ENCODE assay signal across 8 cellular contexts in the genomic region with DNA sequence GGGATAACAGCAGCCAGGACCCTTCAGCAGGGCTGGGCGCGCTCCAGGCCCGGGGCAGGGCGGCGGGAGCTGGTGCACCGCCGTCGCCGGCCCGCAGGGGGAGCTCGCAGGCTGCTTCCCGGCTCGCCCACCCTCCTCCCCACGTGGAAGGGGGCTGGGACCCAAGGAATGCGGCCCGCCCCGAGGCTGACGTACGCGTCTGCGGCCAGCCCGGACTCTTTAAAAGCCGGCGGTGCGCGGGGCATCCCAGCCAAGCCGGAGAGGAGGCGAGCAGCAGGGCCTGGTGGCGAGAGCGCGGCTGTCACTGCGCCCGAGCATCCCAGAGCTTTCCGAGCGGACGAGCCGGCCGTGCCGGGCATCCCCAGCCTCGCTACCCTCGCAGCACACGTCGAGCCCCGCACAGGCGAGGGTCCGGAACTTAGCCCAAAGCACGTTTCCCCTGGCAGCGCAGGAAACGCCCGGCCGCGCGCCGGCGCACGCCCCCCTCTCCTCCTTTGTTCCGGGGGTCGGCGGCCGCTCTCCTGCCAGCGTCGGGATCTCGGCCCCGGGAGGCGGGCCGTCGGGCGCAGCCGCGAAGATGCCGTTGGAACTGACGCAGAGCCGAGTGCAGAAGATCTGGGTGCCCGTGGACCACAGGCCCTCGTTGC. TPM values are rescaled to one million over a fixed set of nuclear protein-coding genes. Genes with fewer than 3 reads are reported as not detected.
DNase-seq lines count a peak whose midpoint lies in the region; ATAC-seq and TF ChIP-seq lines count a peak whose summit lies in the region.

A gene (plus strand): TSS at position 249 of the 647 bp plus-strand sequence. CDS start 329 bp downstream, at position 578.

- peak within 1 kb of the TSS; percentile 89 for H3K4me3 Mint-ChIP-seq in dendritic cell treated with granulocyte-macrophage colony-stimulating factor and Interleukin-4, amounts not matched to agents 40 ng/mL and 50 ng/mL, for 4 days

- peaks cover 0 to 7% of the 10 kb centered on the region in 2 donors for H3K36me3 ChIP-seq in left lung

- H3K27ac ChIP-seq in AG04450 (ENCODE audit: low read depth, low read length), result peak within 1 kb of the TSS; percentile 90
- H3K27ac ChIP-seq in left lung, result peak within 1 kb of the TSS; percentile 91 to 96

- H3K27me3 Mint-ChIP-seq in dendritic cell treated with granulocyte-macrophage colony-stimulating factor and Interleukin-4, amounts not matched to agents 40 ng/mL and 50 ng/mL, for 4 days, result peaks cover 13% of the 10 kb centered on the region

- H3K9me3 Mint-ChIP-seq in dendritic cell treated with granulocyte-macrophage colony-stimulating factor and Interleukin-4, amounts not matched to agents 40 ng/mL and 50 ng/mL, for 4 days, result no peaks in the 10 kb centered on the region

- H3K4me3 ChIP-seq in AG04450 (ENCODE audit: low read depth, low read length) (peak within 1 kb of the TSS; percentile 80), left lung (peak within 1 kb of the TSS; percentile 66 to 94)

- H3K9me3 ChIP-seq in AG04450 (ENCODE audit: control insufficient read depth, insufficient read depth, low read length), result no peaks in the 10 kb centered on the region; the same call in 1 of the 2 replicates
- H3K9me3 ChIP-seq in left lung, result no peaks in the 10 kb centered on the region

- H3K27ac Mint-ChIP-seq in dendritic cell treated with granulocyte-macrophage colony-stimulating factor and Interleukin-4, amounts not matched to agents 40 ng/mL and 50 ng/mL, for 4 days, result peak within 1 kb of the TSS; percentile 68

- H3K36me3 Mint-ChIP-seq in dendritic cell treated with granulocyte-macrophage colony-stimulating factor and Interleukin-4, amounts not matched to agents 40 ng/mL and 50 ng/mL, for 4 days (ENCODE audit: low read depth), result peaks cover 7% of the 10 kb centered on the region

- TF ChIP-seq CTCF in AG04450 (IDR thresholded peaks at IDR 0.05; ENCODE audit: low read depth, low read length) (peak; percentile 79), left lung (IDR thresholded peaks at IDR 0.05) (peak; percentile 97 to 99)

- peaks cover 59% of the 10 kb centered on the region for H3K4me1 Mint-ChIP-seq in dendritic cell treated with granulocyte-macrophage colony-stimulating factor and Interleukin-4, amounts not matched to agents 40 ng/mL and 50 ng/mL, for 4 days (ENCODE audit: low read depth)

- H3K27me3 ChIP-seq in AG04450 (ENCODE audit: control insufficient read depth, insufficient read depth, low read length) (no peaks in the 10 kb centered on the region), left lung (no peaks in the 10 kb centered on the region)

- intact Hi-C loops in dendritic cell treated with granulocyte-macrophage colony-stimulating factor and Interleukin-4, amounts not matched to agents 40 ng/mL and 50 ng/mL, for 4 days (cut with micrococcal nuclease), result loop anchor here (1.0 to 5.0 kb wide), 3 partner anchors 51 to 199 kb away; no protein-coding TSS in a partner anchor
- intact Hi-C loops in left lung (cut with DNase I), result loop anchor here in 1 of 2 donors (5.0 kb wide), 1 partner anchor 199 kb away; no protein-coding TSS in a partner anchor

- peaks cover 14 to 63% of the 10 kb centered on the region in 2 donors for H3K4me1 ChIP-seq in left lung

- DNase-seq in AG04450 (ENCODE audit: low read depth, low spot score), result peak; percentile 91
- peak; percentile 70 for DNase-seq in NCI-H226
- peak; percentile 89 for DNase-seq in activated CD4-positive, alpha-beta T cell treated with anti-CD3 and anti-CD28 coated beads, Interleukin-2, amount 50 U/mL, for 1 hour
- peak; percentile 96 to 100 for DNase-seq in left lung
- peak; percentile 95 to 97 for DNase-seq in stimulated activated CD4-positive, alpha-beta T cell treated with anti-CD3 and anti-CD28 coated beads, Interleukin-2, amount 100 ng/mL, for 48 hours

- peak; percentile 67 for ATAC-seq in GM18520 (IDR thresholded peaks at IDR 0.05; ENCODE audit: unreplicated experiment)
- peak; percentile 42 for ATAC-seq in HG03060 (IDR thresholded peaks at IDR 0.05; ENCODE audit: low read depth, unreplicated experiment)
- ATAC-seq in left lung, result peak; percentile 89

- POLR2A ChIA-PET in AG04450 (lab: Yijun Ruan, JAX), result interaction anchor here (0.6 to 5.1 kb wide), 40 partner anchors 9 to 654 kb away, joined by 3 to 176 read pairs (median 4); a partner anchor contains a TSS

- CTCF ChIA-PET in AG04450 (lab: Charles Lee), result interaction anchor here (0.5 to 8.2 kb wide), 41 partner anchors 9 to 519 kb away, joined by 3 to 221 read pairs (median 4); no protein-coding TSS in a partner anchor

RNA-seq across cellular contexts. Expression of the gene that starts here (rescaled TPM):
- 24.3 and 26.6 TPM in 2 replicates for polyA plus RNA-seq in AG04450 (2011; rRNA removed)
- polyA minus RNA-seq in AG04450 (2011; rRNA and poly(A)+ RNA removed), result 18.9 and 22.3 TPM in 2 replicates
- 100 to 1,000 TPM in 1 of 2 donors, 10 to 100 TPM in 1; 41.8 to 120 TPM for total RNA-seq in left lung

Comparison
In these comparisons a context has a peak if more than half of its experiments do, and no peak if none do; other contexts are left out.
1. Peak in every context shown above with its lines: DNase-seq, ATAC-seq, H3K4me3 ChIP-seq and H3K27ac ChIP-seq.